ENCODE assay signal across 10 cellular contexts in genomic region chr17:65047939-65048338, GRCh38. TPM values are rescaled to one million over a fixed set of nuclear protein-coding genes. Genes with fewer than 3 reads are reported as not detected.
DNase-seq lines count a peak whose midpoint lies in the region; ATAC-seq and TF ChIP-seq lines count a peak whose summit lies in the region.
"Had no signal": no experiment of that assay in that cellular context is flagged by ENCODE, and none has a peak within 500 bp of the region (broad histone marks: within the 10 kb centered on the region; RNA-seq: fewer than 3 reads in every experiment).

No MANE protein-coding gene starts in this region.

- peak overlapping the region; percentile 16; the same call in 1 of the 2 replicates for H3K27ac Mint-ChIP-seq in HFFc6

- no peak for ATAC-seq in GM21786 (IDR thresholded peaks at IDR 0.05; ENCODE audit: unreplicated experiment)

- no peak overlapping the region for H3K4me3 Mint-ChIP-seq in HFFc6

- in situ Hi-C loops in GM13977 (cut with MboI; ENCODE audit: low pct_unique_long_range_greater_than_20kb, low sequenced_read_pairs, unreplicated experiment): no loop called here

- H3K4me3 ChIP-seq in left ventricle myocardium inferior: no peak overlapping the region
- peak overlapping the region in 1 of 3 donors; percentile 21 for H3K4me3 ChIP-seq in skeletal muscle tissue (ENCODE audit: low read length in 3 of 3)
- H3K4me3 ChIP-seq: GM23248 had no signal

- H3K9me3 ChIP-seq in left ventricle myocardium inferior (replicated peaks): no peaks in the 10 kb centered on the region
- H3K9me3 ChIP-seq in skeletal muscle tissue (ENCODE audit: control insufficient read depth in 3 of 3, low read length in 3 of 3): no peaks in the 10 kb centered on the region

- peaks cover 43% of the 10 kb centered on the region for H3K36me3 Mint-ChIP-seq in HFFc6 (ENCODE audit: low read depth)

- TF ChIP-seq POLR2A in erythroblast (IDR thresholded peaks at IDR 0.05; ENCODE audit: low read length): no peak

- TF ChIP-seq CTCF in HFFc6 (IDR thresholded peaks at IDR 0.05) (no peak), left ventricle myocardium inferior (IDR thresholded peaks at IDR 0.05; ENCODE audit: borderline replicate concordance) (no peak), GM13977 (IDR thresholded peaks at IDR 0.05; ENCODE audit: extremely low read depth, insufficient read depth, missing control alignments) (no peak)

- peaks cover 1% of the 10 kb centered on the region; the same call in 1 of the 2 replicates for H3K27me3 Mint-ChIP-seq in HFFc6 (ENCODE audit: insufficient read depth)

- no peak for DNase-seq in HFFc6
- peak; percentile 37 for DNase-seq in SKM-1 (lab: John Stamatoyannopoulos, UW; ENCODE audit: unreplicated experiment)
- no peak for DNase-seq in left ventricle myocardium inferior
- no peak for DNase-seq in GM13977 (ENCODE audit: low spot score)
- no peak for DNase-seq in erythroblast (lab: John Stamatoyannopoulos, UW)
- DNase-seq in NCI-H1930 (lab: John Stamatoyannopoulos, UW): no peak
- DNase-seq: GDM1, GM23248 had no signal

- peaks cover 40% of the 10 kb centered on the region for H3K4me1 Mint-ChIP-seq in HFFc6 (ENCODE audit: low read depth)

- intact Hi-C loops in left ventricle myocardium inferior (cut with micrococcal nuclease): no loop called here

- peaks cover 89% of the 10 kb centered on the region for H3K4me1 ChIP-seq in left ventricle myocardium inferior
- peaks cover 8 to 24% (median 16%) of the 10 kb centered on the region in 3 donors for H3K4me1 ChIP-seq in skeletal muscle tissue (ENCODE audit: control insufficient read depth in 3 of 3, insufficient read depth in 3 of 3, low read length in 3 of 3)

- no peaks in the 10 kb centered on the region for H3K27me3 ChIP-seq in left ventricle myocardium inferior (ENCODE audit: low read depth)
- H3K27me3 ChIP-seq in skeletal muscle tissue (ENCODE audit: control insufficient read depth in 3 of 3, insufficient read depth in 3 of 3, low read length in 3 of 3): no peaks in the 10 kb centered on the region

- H3K27ac ChIP-seq in left ventricle myocardium inferior (replicated peaks) (peak overlapping the region; percentile 45), skeletal muscle tissue (ENCODE audit: low read depth, low read length) (peak overlapping the region; percentile 65)
- H3K27ac ChIP-seq: GM23248 had no signal

- no peak overlapping the region for H3K9ac ChIP-seq in skeletal muscle tissue (ENCODE audit: low read depth in 1 of 3, low read length in 3 of 3)
- H3K9ac ChIP-seq: GM23248 had no signal

- no peaks in the 10 kb centered on the region for H3K9me3 Mint-ChIP-seq in HFFc6

- H3K36me3 ChIP-seq in left ventricle myocardium inferior: peaks cover 38% of the 10 kb centered on the region
- peaks cover 5 to 24% (median 24%) of the 10 kb centered on the region in 3 donors for H3K36me3 ChIP-seq in skeletal muscle tissue (ENCODE audit: control insufficient read depth in 3 of 3, insufficient read depth in 3 of 3, low read length in 3 of 3)

RNA-seq across cellular contexts. Expression of gene GNA13, which starts 8.6 kb away (rescaled TPM):
- 10 to 100 TPM; 23.3 to 31.8 (median 27.9) TPM for total RNA-seq in HFFc6 (2021; fragmentation: NEBNext Ultra II Directional; extraction: Animal tissue kit (Norgen Biotek cat#: 25700))
- total RNA-seq in left ventricle myocardium inferior (19.7 TPM), skeletal muscle tissue (37.1 TPM)
